In genomic region chr3:42547401-42547945, GRCh38 we compare ENCODE assay signal across 9 cellular contexts. TPM values are rescaled to one million over a fixed set of nuclear protein-coding genes. Genes with fewer than 3 reads are reported as not detected.
DNase-seq lines count a peak whose midpoint lies in the region; ATAC-seq and TF ChIP-seq lines count a peak whose summit lies in the region.
"Had no signal": no experiment of that assay in that cellular context is flagged by ENCODE, and none has a peak within 500 bp of the region (broad histone marks: within the 10 kb centered on the region; RNA-seq: fewer than 3 reads in every experiment).

No MANE protein-coding gene starts in this region.

- TF ChIP-seq CTCF in OCI-LY3 (IDR thresholded peaks at IDR 0.05; ENCODE audit: low read depth, low read length): peak; percentile 98
- peak; percentile 91 to 92 for TF ChIP-seq CTCF in fibroblast of lung (conservative IDR thresholded peaks at IDR 0.05 in 1 of 2, IDR thresholded peaks at IDR 0.05 in 1 of 2; ENCODE audit: low read depth in 1 of 2, low read length in 2 of 2)
- peak; percentile 97 for TF ChIP-seq CTCF in nephron progenitor cell (IDR thresholded peaks at IDR 0.05)

- no peak overlapping the region for H3K4me3 Mint-ChIP-seq in activated T-cell treated with anti-CD3 and anti-CD28 coated beads, Interleukin-2, amount 50 U/mL, for 24 hours
- no peak overlapping the region for H3K4me3 Mint-ChIP-seq in nephron progenitor cell
- H3K4me3 Mint-ChIP-seq: activated naive CD4-positive, alpha-beta T cell treated with anti-CD3 and anti-CD28 coated beads, Interleukin-2, amount 50 U/mL, for 24 hours had no signal

- no peak overlapping the region for H3K27ac ChIP-seq in OCI-LY3 (ENCODE audit: low read length)
- no peak overlapping the region for H3K27ac ChIP-seq in fibroblast of lung (ENCODE audit: insufficient read depth, low read length)

- no peaks in the 10 kb centered on the region for H3K4me1 Mint-ChIP-seq in activated T-cell treated with anti-CD3 and anti-CD28 coated beads, Interleukin-2, amount 50 U/mL, for 24 hours (ENCODE audit: low read depth)
- peaks cover 12% of the 10 kb centered on the region for H3K4me1 Mint-ChIP-seq in nephron progenitor cell
- H3K4me1 Mint-ChIP-seq: activated naive CD4-positive, alpha-beta T cell treated with anti-CD3 and anti-CD28 coated beads, Interleukin-2, amount 50 U/mL, for 24 hours had no signal

- H3K4me3 ChIP-seq in OCI-LY3 (ENCODE audit: low read length) (no peak overlapping the region), fibroblast of lung (replicated peaks in 1 of 4; ENCODE audit: control extremely low read depth in 1 of 4, insufficient read depth in 1 of 4, low read depth in 3 of 4, low read length in 4 of 4) (no peak overlapping the region)

- H3K4me1 ChIP-seq in OCI-LY3 (ENCODE audit: low read length): peaks cover 2% of the 10 kb centered on the region; the same call in 1 of the 2 replicates
- no peaks in the 10 kb centered on the region for H3K4me1 ChIP-seq in fibroblast of lung (ENCODE audit: control insufficient read depth, extremely low read depth, insufficient read depth, low read length)

- H3K27ac Mint-ChIP-seq in activated T-cell treated with anti-CD3 and anti-CD28 coated beads, Interleukin-2, amount 50 U/mL, for 24 hours: no peak overlapping the region
- H3K27ac Mint-ChIP-seq in nephron progenitor cell: no peak overlapping the region
- H3K27ac Mint-ChIP-seq: activated naive CD4-positive, alpha-beta T cell treated with anti-CD3 and anti-CD28 coated beads, Interleukin-2, amount 50 U/mL, for 24 hours had no signal

- no peaks in the 10 kb centered on the region for H3K79me2 ChIP-seq in OCI-LY3 (ENCODE audit: low read length)
- no peaks in the 10 kb centered on the region for H3K79me2 ChIP-seq in fibroblast of lung (ENCODE audit: control insufficient read depth, insufficient read depth, low read length)

- H3K9ac ChIP-seq in OCI-LY3 (ENCODE audit: low read length) (no peak overlapping the region), fibroblast of lung (ENCODE audit: insufficient read depth, low read length) (no peak overlapping the region)

- H3K4me2 ChIP-seq in OCI-LY3 (ENCODE audit: low read length): no peak overlapping the region
- H3K4me2 ChIP-seq in fibroblast of lung (ENCODE audit: extremely low read depth, insufficient read depth, low read length): no peak overlapping the region

- H3K9me3 ChIP-seq in OCI-LY3 (ENCODE audit: insufficient read depth, low read length) (no peaks in the 10 kb centered on the region), fibroblast of lung (ENCODE audit: control insufficient read depth, insufficient read depth, low read depth, low read length) (no peaks in the 10 kb centered on the region)

- H3K27me3 ChIP-seq in OCI-LY3 (ENCODE audit: low read depth, low read length) (no peaks in the 10 kb centered on the region), fibroblast of lung (ENCODE audit: control insufficient read depth, insufficient read depth, low read length) (no peaks in the 10 kb centered on the region)

- DNase-seq in DMS 273 treated with DMSO at 0.1 percent for 48 hours (lab: John Stamatoyannopoulos, UW): peak; percentile 8
- peak; percentile 83 for DNase-seq in HEK293T (ENCODE audit: extremely low spot score)
- peak; percentile 78 for DNase-seq in activated T-cell treated with anti-CD3 and anti-CD28 coated beads, Interleukin-2, amount 50 U/mL, for 24 hours
- peak; percentile 36 to 54 for DNase-seq in fibroblast of lung (ENCODE audit: low read depth in 2 of 2)
- peak; percentile 80 for DNase-seq in nephron progenitor cell
- peak; percentile 71 for DNase-seq in stimulated activated naive CD8-positive, alpha-beta T cell treated with anti-CD3 and anti-CD28 coated beads, Interleukin-15, Interleukin-2, amounts not matched to agents 100 U/mL and 50 U/mL, for 24 hours

- POLR2A ChIA-PET in HEK293T (lab: Yijun Ruan, JAX): no interaction called here

- peaks cover 8% of the 10 kb centered on the region for H3K36me3 ChIP-seq in OCI-LY3 (replicated peaks; ENCODE audit: low read depth, low read length)
- H3K36me3 ChIP-seq in fibroblast of lung (ENCODE audit: control insufficient read depth, insufficient read depth, low read length): no peaks in the 10 kb centered on the region

- H3K36me3 Mint-ChIP-seq in activated T-cell treated with anti-CD3 and anti-CD28 coated beads, Interleukin-2, amount 50 U/mL, for 24 hours (ENCODE audit: low read depth): peaks cover 32% of the 10 kb centered on the region
- peaks cover 10% of the 10 kb centered on the region for H3K36me3 Mint-ChIP-seq in nephron progenitor cell (ENCODE audit: low read depth)

- H4K20me1 ChIP-seq in OCI-LY3 (ENCODE audit: insufficient read depth, low read length) (peaks cover 4% of the 10 kb centered on the region; the same call in 1 of the 2 replicates), fibroblast of lung (ENCODE audit: control insufficient read depth, extremely low read depth, insufficient read depth, low read length) (no peaks in the 10 kb centered on the region)

- H3K9me3 Mint-ChIP-seq in activated T-cell treated with anti-CD3 and anti-CD28 coated beads, Interleukin-2, amount 50 U/mL, for 24 hours: no peaks in the 10 kb centered on the region
- no peaks in the 10 kb centered on the region for H3K9me3 Mint-ChIP-seq in nephron progenitor cell
- H3K9me3 Mint-ChIP-seq: activated naive CD4-positive, alpha-beta T cell treated with anti-CD3 and anti-CD28 coated beads, Interleukin-2, amount 50 U/mL, for 24 hours had no signal

- CTCF ChIA-PET in HEK293T (lab: Yijun Ruan, JAX): no interaction called here

- no peaks in the 10 kb centered on the region for H3K27me3 Mint-ChIP-seq in activated T-cell treated with anti-CD3 and anti-CD28 coated beads, Interleukin-2, amount 50 U/mL, for 24 hours
- no peaks in the 10 kb centered on the region for H3K27me3 Mint-ChIP-seq in nephron progenitor cell (ENCODE audit: low read depth, poor library complexity)
- H3K27me3 Mint-ChIP-seq: activated naive CD4-positive, alpha-beta T cell treated with anti-CD3 and anti-CD28 coated beads, Interleukin-2, amount 50 U/mL, for 24 hours had no signal

- H2AFZ ChIP-seq in OCI-LY3 (ENCODE audit: low read depth, low read length): no peak overlapping the region
- no peak overlapping the region for H2AFZ ChIP-seq in fibroblast of lung (ENCODE audit: low read length)

- ATAC-seq in stimulated activated naive CD8-positive, alpha-beta T cell treated with anti-CD3 and anti-CD28 coated beads, Interleukin-15, Interleukin-2, amounts not matched to agents 100 U/mL and 50 U/mL, for 24 hours: peak; percentile 63
- ATAC-seq in HG03378 (IDR thresholded peaks at IDR 0.05; ENCODE audit: unreplicated experiment): no peak

TF ChIP-seq in HEK293T, 16 proteins besides CTCF, POLR2A, EP300 and RAD21:
- no peak for TF ChIP-seq ARNT (IDR thresholded peaks at IDR 0.05)
- no peak for TF ChIP-seq SP1 (IDR thresholded peaks at IDR 0.05)
- TF ChIP-seq HDGF (IDR thresholded peaks at IDR 0.05; ENCODE audit: borderline replicate concordance): peak; percentile 84; the same call in 1 of the 2 replicates
TF ChIP-seq in HEK293T: peak in this region for 1.

RNA-seq across cellular contexts. Expression of gene SEC22C, which starts 34.3 kb away (rescaled TPM):
- 60.4 and 86.0 TPM in 2 replicates for total RNA-seq in fibroblast of lung
- 46.4 and 50.8 TPM in 2 replicates for polyA plus RNA-seq in fibroblast of lung
- 46.1 and 46.3 TPM in 2 replicates for polyA plus RNA-seq in fibroblast of lung (2012)
- polyA minus RNA-seq in fibroblast of lung (ENCODE audit: low replicate concordance): 33.1 and 35.0 TPM in 2 replicates

RNA-seq across cellular contexts. Expression of gene SS18L2, which starts 43.2 kb away (rescaled TPM):
- total RNA-seq in fibroblast of lung: 17.2 and 17.8 TPM in 2 replicates
- 25.6 and 31.2 TPM in 2 replicates for polyA plus RNA-seq in fibroblast of lung
- 26.7 and 30.7 TPM in 2 replicates for polyA plus RNA-seq in fibroblast of lung (2012)
- 5.6 TPM in 1 of 2 replicates, not detected in the other for polyA minus RNA-seq in fibroblast of lung (ENCODE audit: low replicate concordance)

RNA-seq across cellular contexts. Expression of gene VIPR1, which starts 45.0 kb away (rescaled TPM):
- total RNA-seq in fibroblast of lung: not detected in 2 replicates
- polyA plus RNA-seq in fibroblast of lung: 0.02 and 0.11 TPM in 2 replicates
- polyA plus RNA-seq in fibroblast of lung (2012): 0.08 and 0.17 TPM in 2 replicates
- polyA minus RNA-seq in fibroblast of lung (ENCODE audit: low replicate concordance): not detected in 2 replicates

RNA-seq across cellular contexts. Expression of gene NKTR, which starts 53.0 kb away (rescaled TPM):
- total RNA-seq in fibroblast of lung: 30.3 and 44.6 TPM in 2 replicates
- polyA plus RNA-seq in fibroblast of lung: 19.8 and 26.4 TPM in 2 replicates
- polyA plus RNA-seq in fibroblast of lung (2012): 9.5 and 11.9 TPM in 2 replicates
- polyA minus RNA-seq in fibroblast of lung (ENCODE audit: low replicate concordance): 1.4 TPM in 2 replicates

Comparison
In these comparisons a context has a peak if more than half of its experiments do, and no peak if none do; other contexts are left out.
1. DNase-seq: peak in every context shown above with its lines; median percentile 83 in HEK293T; 80 in nephron progenitor cell; 78 in activated T-cell treated with anti-CD3 and anti-CD28 coated beads, Interleukin-2, amount 50 U/mL, for 24 hours; 71 in stimulated activated naive CD8-positive, alpha-beta T cell treated with anti-CD3 and anti-CD28 coated beads, Interleukin-15, Interleukin-2, amounts not matched to agents 100 U/mL and 50 U/mL, for 24 hours; 45 in fibroblast of lung; 8 in DMS 273 treated with DMSO at 0.1 percent for 48 hours.